Comparison of ENCODE assay signal across 1 cellular context in genomic region chr4:10019521-10020051, GRCh38.
TF ChIP-seq lines count a peak whose summit lies in the region.

No MANE protein-coding gene starts in this region.

TF ChIP-seq in HepG2, 621 proteins besides CTCF, POLR2A, EP300 and RAD21 (continued from another document and continues in another):
- TF ChIP-seq KIAA2018 (CRISPR knock-in tag; IDR thresholded peaks at IDR 0.05; ENCODE audit: borderline replicate concordance) (no peak), ZNF383 (CRISPR knock-in tag; IDR thresholded peaks at IDR 0.05; ENCODE audit: borderline replicate concordance) (no peak), ZSCAN25 (CRISPR knock-in tag; IDR thresholded peaks at IDR 0.05) (0 out of 2 replicates have a peak, but pooled peaks have one; percentile 32), GTF2F1 (IDR thresholded peaks at IDR 0.05; ENCODE audit: low read length) (no peak), ZBTB8A (CRISPR knock-in tag; IDR thresholded peaks at IDR 0.05; ENCODE audit: borderline replicate concordance, low read depth) (no peak), HMGXB4 (CRISPR knock-in tag; IDR thresholded peaks at IDR 0.05; ENCODE audit: borderline replicate concordance in 1 of 2, low read depth in 1 of 2) (0 out of 4 replicates have a peak, but pooled peaks of 1 of the 2 experiments have one; percentile 19), ZNF547 (CRISPR knock-in tag; IDR thresholded peaks at IDR 0.05) (peak; percentile 67; the same call in 1 of the 2 replicates), ZNF101 (CRISPR knock-in tag; IDR thresholded peaks at IDR 0.05; ENCODE audit: borderline replicate concordance, low read depth) (no peak), ZNF225 (CRISPR knock-in tag; IDR thresholded peaks at IDR 0.05) (0 out of 2 replicates have a peak, but pooled peaks have one; percentile 41), ZNF598 (CRISPR knock-in tag; IDR thresholded peaks at IDR 0.05; ENCODE audit: borderline replicate concordance) (0 out of 2 replicates have a peak, but pooled peaks have one; percentile 71), MED13 (CRISPR knock-in tag; IDR thresholded peaks at IDR 0.05) (no peak), NR3C1 (CRISPR knock-in tag; IDR thresholded peaks at IDR 0.05) (no peak), ATF7 (IDR thresholded peaks at IDR 0.05) (no peak), ATF7 (CRISPR knock-in tag; IDR thresholded peaks at IDR 0.05) (0 out of 2 replicates have a peak, but pooled peaks have one; percentile 44), HNRNPL (IDR thresholded peaks at IDR 0.05; ENCODE audit: low read depth, low read length) (peak; percentile 70; the same call in 1 of the 2 replicates), TARDBP (CRISPR knock-in tag; IDR thresholded peaks at IDR 0.05) (peak; percentile 40; the same call in 1 of the 2 replicates), ZNF687 (CRISPR knock-in tag; IDR thresholded peaks at IDR 0.05) (peak; percentile 92), ZBTB38 (CRISPR knock-in tag; IDR thresholded peaks at IDR 0.05) (peak; percentile 100), PITX1 (CRISPR knock-in tag; IDR thresholded peaks at IDR 0.05) (no peak), ZNF460 (CRISPR knock-in tag; IDR thresholded peaks at IDR 0.05; ENCODE audit: borderline replicate concordance) (no peak), ZFX (CRISPR knock-in tag; IDR thresholded peaks at IDR 0.05; ENCODE audit: low read depth) (0 out of 2 replicates have a peak, but pooled peaks have one; percentile 12), ZNF615 (CRISPR knock-in tag; IDR thresholded peaks at IDR 0.05; ENCODE audit: borderline replicate concordance) (no peak), FOSL2 (CRISPR knock-in tag; IDR thresholded peaks at IDR 0.05) (no peak), BCL3 (CRISPR knock-in tag; IDR thresholded peaks at IDR 0.05) (0 out of 2 replicates have a peak, but pooled peaks have one; percentile 19), NONO (IDR thresholded peaks at IDR 0.05) (no peak), NONO (CRISPR knock-in tag; conservative IDR thresholded peaks at IDR 0.05) (0 out of 2 replicates have a peak, but pooled peaks have one; percentile 25), PRDM15 (CRISPR knock-in tag; IDR thresholded peaks at IDR 0.05) (no peak), ZFP90 (CRISPR knock-in tag; IDR thresholded peaks at IDR 0.05; ENCODE audit: borderline replicate concordance) (no peak), ZNF274 (CRISPR knock-in tag; IDR thresholded peaks at IDR 0.05) (peak; percentile 63; the same call in 1 of the 2 replicates), AKAP8 (CRISPR knock-in tag; IDR thresholded peaks at IDR 0.05) (peak; percentile 50; the same call in 1 of the 2 replicates), ZBTB4 (CRISPR knock-in tag; IDR thresholded peaks at IDR 0.05; ENCODE audit: borderline replicate concordance) (peak; percentile 89; the same call in 1 of the 2 replicates), SRSF9 (IDR thresholded peaks at IDR 0.05; ENCODE audit: borderline replicate concordance, insufficient read depth, low read depth, low read length, poor library complexity, severe bottlenecking) (no peak), ZNF207 (IDR thresholded peaks at IDR 0.05; ENCODE audit: borderline replicate concordance) (no peak), WIZ (CRISPR knock-in tag; IDR thresholded peaks at IDR 0.05) (no peak), ZNF577 (CRISPR knock-in tag; IDR thresholded peaks at IDR 0.05; ENCODE audit: borderline replicate concordance, low read depth) (no peak), ZNF761 (CRISPR knock-in tag; conservative IDR thresholded peaks at IDR 0.05) (no peak)
